ENCODE assay signal across 17 cellular contexts in genomic region chr2:71605781-71606241, GRCh38.
DNase-seq lines count a peak whose midpoint lies in the region; ATAC-seq, FAIRE-seq and TF ChIP-seq lines count a peak whose summit lies in the region.
"Had no signal": no experiment of that assay in that cellular context is flagged by ENCODE, and none has a peak within 500 bp of the region (broad histone marks: within the 10 kb centered on the region; RNA-seq: fewer than 3 reads in every experiment).

No MANE protein-coding gene starts in this region.

- no peaks in the 10 kb centered on the region for H3K79me2 ChIP-seq in HepG2 (ENCODE audit: insufficient read depth, low read length)

- H3K4me3 ChIP-seq in right lobe of liver (no peak overlapping the region), HepG2 (replicated peaks in 1 of 3; ENCODE audit: insufficient read depth in 1 of 3, low read depth in 2 of 3, low read length in 3 of 3) (no peak overlapping the region), esophagus muscularis mucosa (no peak overlapping the region)

- no peak overlapping the region for H2AFZ ChIP-seq in HepG2 (ENCODE audit: low read length)

- intact Hi-C loops in right lobe of liver (cut with DNase I) (no loop called here), HepG2 (cut with micrococcal nuclease; ENCODE audit: unreplicated experiment) (no loop called here), esophagus muscularis mucosa (cut with DNase I) (loop anchor here (5.0 kb wide), 2 partner anchors 59 to 191 kb away; no protein-coding TSS in a partner anchor)

- POLR2A ChIA-PET in HepG2 (lab: Yijun Ruan, JAX), result no interaction called here

- WGBS in right lobe of liver (ENCODE audit: insufficient coverage, low coverage, low lambda C conversion rate, missing lambda C conversion rate), result no CpG with 5 or more reads among the region's 7 CpGs
- 21% methylated on average over 5 of the region's 7 CpGs for WGBS in HepG2 (ENCODE audit: low lambda C conversion rate)
- 94% methylated on average over 6 of the region's 7 CpGs for WGBS in esophagus muscularis mucosa

- no peak for TF ChIP-seq RAD21 in HepG2 (CRISPR knock-in tag; IDR thresholded peaks at IDR 0.05)

- no peak for FAIRE-seq in HepG2 (lab: Jason Lieb, UNC)
- FAIRE-seq: GM18507, GM19239 had no signal

- DNase-seq in right lobe of liver (peak in 2 of 3 donors; percentile 35 to 40), HepG2 (ENCODE audit: low spot score) (no peak), esophagus muscularis mucosa (ENCODE audit: extremely low spot score) (peak; percentile 81), omental fat pad (ENCODE audit: low spot score) (peak; percentile 15), GM13976 (ENCODE audit: low spot score) (no peak), NCI-H2081 (lab: John Stamatoyannopoulos, UW) (no peak)
- no peak for DNase-seq in stimulated activated naive CD8-positive, alpha-beta T cell treated with anti-CD3 and anti-CD28 coated beads, Interleukin-15, Interleukin-2, amounts not matched to agents 100 U/mL and 50 U/mL, for 24 hours
- DNase-seq: activated naive CD8-positive, alpha-beta T cell treated with anti-CD3 and anti-CD28 coated beads for 36 hours; Calu3; NCI-H1930; NCI-H510A treated with DMSO at 0.1 percent for 48 hours; substantia nigra; SW 1271 had no signal

- H4K20me1 ChIP-seq in HepG2 (ENCODE audit: insufficient read depth, low read length), result no peaks in the 10 kb centered on the region

- in situ Hi-C loops in HepG2 (cut with HindIII; ENCODE audit: extremely low pct_ligation_motif_present, low pct_unique_long_range_greater_than_20kb) (no loop called here), GM13976 (cut with MboI; ENCODE audit: low sequenced_read_pairs, unreplicated experiment) (no loop called here)

- H3K36me3 ChIP-seq in right lobe of liver, result no peaks in the 10 kb centered on the region
- no peaks in the 10 kb centered on the region for H3K36me3 ChIP-seq in HepG2 (replicated peaks in 1 of 2; ENCODE audit: control insufficient read depth in 1 of 2, insufficient read depth in 2 of 2, low read length in 2 of 2)
- H3K36me3 ChIP-seq in esophagus muscularis mucosa, result peaks cover 0 to 17% (median 10%) of the 10 kb centered on the region in 4 donors

- TF ChIP-seq CTCF in right lobe of liver (IDR thresholded peaks at IDR 0.05) (no peak), HepG2 (CRISPR knock-in tag; IDR thresholded peaks at IDR 0.05) (no peak), esophagus muscularis mucosa (IDR thresholded peaks at IDR 0.05) (no peak), omental fat pad (IDR thresholded peaks at IDR 0.05) (no peak), GM13976 (IDR thresholded peaks at IDR 0.05; ENCODE audit: borderline replicate concordance, control extremely low read depth, extremely low read depth, insufficient read depth, missing control alignments) (no peak)

- no peak overlapping the region for H3K9ac ChIP-seq in HepG2 (ENCODE audit: insufficient read depth, low read depth, low read length)

- TF ChIP-seq EP300 in HepG2 (IDR thresholded peaks at IDR 0.05; ENCODE audit: low read depth in 2 of 2, low read length in 2 of 2), result no peak
- TF ChIP-seq EP300 in HepG2 (CRISPR knock-in tag; IDR thresholded peaks at IDR 0.05; ENCODE audit: borderline replicate concordance), result no peak
- TF ChIP-seq EP300 in esophagus muscularis mucosa (IDR thresholded peaks at IDR 0.05), result no peak

- no peak overlapping the region for H3K4me2 ChIP-seq in HepG2 (ENCODE audit: low read depth, low read length)

- ATAC-seq in right lobe of liver (no peak), HepG2 (no peak), omental fat pad (ENCODE audit: low FRiP score) (no peak), GM21786 (IDR thresholded peaks at IDR 0.05; ENCODE audit: unreplicated experiment) (no peak)
- ATAC-seq in stimulated activated naive CD8-positive, alpha-beta T cell treated with anti-CD3 and anti-CD28 coated beads, Interleukin-15, Interleukin-2, amounts not matched to agents 100 U/mL and 50 U/mL, for 24 hours, result no peak
- ATAC-seq: Panc1 had no signal

- no TSS peak for BruUV-seq in HepG2 (replicated peaks; lab: Mats Ljungman, UMichigan)

- H3K4me1 ChIP-seq in right lobe of liver, result no peaks in the 10 kb centered on the region
- H3K4me1 ChIP-seq in HepG2 (ENCODE audit: insufficient read depth, low read length), result no peaks in the 10 kb centered on the region
- peaks cover 15 to 32% (median 22%) of the 10 kb centered on the region in 4 donors for H3K4me1 ChIP-seq in esophagus muscularis mucosa

- H3K9me3 ChIP-seq in right lobe of liver (no peaks in the 10 kb centered on the region), HepG2 (ENCODE audit: low read length) (no peaks in the 10 kb centered on the region), esophagus muscularis mucosa (no peaks in the 10 kb centered on the region)

- no peak overlapping the region for H3K27ac ChIP-seq in right lobe of liver
- H3K27ac ChIP-seq in HepG2 (ENCODE audit: extremely low read length, insufficient read depth, low read length), result no peak overlapping the region
- H3K27ac ChIP-seq in esophagus muscularis mucosa (replicated peaks in 1 of 4), result no peak overlapping the region

- CTCF ChIA-PET in HepG2 (lab: Yijun Ruan, JAX; ENCODE audit: low intra/inter-chr PET ratio, low total read pairs), result no interaction called here

- TF ChIP-seq POLR2A in right lobe of liver (IDR thresholded peaks at IDR 0.05), result no peak
- no peak for TF ChIP-seq POLR2A in HepG2 (IDR thresholded peaks at IDR 0.05; ENCODE audit: insufficient read depth in 1 of 2, low read depth in 2 of 2, low read length in 2 of 2)
- no peak for TF ChIP-seq POLR2A in esophagus muscularis mucosa (IDR thresholded peaks at IDR 0.05; ENCODE audit: low read depth)

- H3K27me3 ChIP-seq in right lobe of liver, result no peaks in the 10 kb centered on the region
- no peaks in the 10 kb centered on the region; a peak in 1 of 5 replicates for H3K27me3 ChIP-seq in HepG2 (ENCODE audit: control insufficient read depth in 1 of 2, insufficient read depth in 2 of 2, low read length in 2 of 2)
- H3K27me3 ChIP-seq in esophagus muscularis mucosa, result no peaks in the 10 kb centered on the region

TF ChIP-seq in HepG2, 621 proteins besides CTCF, POLR2A, EP300 and RAD21:
- TF ChIP-seq PAX8 (CRISPR knock-in tag; IDR thresholded peaks at IDR 0.05; ENCODE audit: borderline replicate concordance) (no peak), ZNF644 (CRISPR knock-in tag; IDR thresholded peaks at IDR 0.05; ENCODE audit: low read depth) (no peak), E2F5 (CRISPR knock-in tag; conservative IDR thresholded peaks at IDR 0.05) (no peak), ZBTB3 (CRISPR knock-in tag; IDR thresholded peaks at IDR 0.05; ENCODE audit: borderline replicate concordance, low read depth) (no peak), ZNF337 (CRISPR knock-in tag; IDR thresholded peaks at IDR 0.05; ENCODE audit: borderline replicate concordance, low read depth) (no peak)

Comparison
In these comparisons a context has a peak if more than half of its experiments do, and no peak if none do; other contexts are left out.
1. DNase-seq: peak in right lobe of liver (2 of 3), esophagus muscularis mucosa (single experiment) and omental fat pad (single experiment); none in HepG2 (single experiment), GM13976 (single experiment), NCI-H2081 (0 of 2) and stimulated activated naive CD8-positive, alpha-beta T cell treated with anti-CD3 and anti-CD28 coated beads, Interleukin-15, Interleukin-2, amounts not matched to agents 100 U/mL and 50 U/mL, for 24 hours (single experiment).